20 cellular contexts compared by ENCODE assay signal in genomic region chr9:109305801-109306200, GRCh38.
"Had no signal": no experiment of that assay in that cellular context is flagged by ENCODE, and none has a peak within 500 bp of the region (broad histone marks: within the 10 kb centered on the region; RNA-seq: fewer than 3 reads in every experiment).

No MANE protein-coding gene starts in this region.

- H3K27ac ChIP-seq: HL-60, RWPE1 had no signal

- H3K9me3 ChIP-seq: SK-N-SH had no signal

- H3K9ac ChIP-seq: SK-N-SH had no signal

- DNase-seq: KBM-7, NCI-H1092, NCI-H1105 treated with DMSO at 0.1 percent for 48 hours, NCI-H1417 treated with DMSO at 0.1 percent for 48 hours, NCI-H146, NCI-H1694 treated with DMSO at 0.1 percent for 48 hours, NCI-H1930, NCI-H2081, NCI-H2107, NCI-H2227 treated with DMSO at 0.1 percent for 48 hours, NCI-H446, NCI-H510A, NCI-H524 treated with DMSO at 0.1 percent for 48 hours, NCI-H69, NCI-H774, SHP77, SK-N-SH, SW 1271 had no signal
